Comparison of ENCODE assay signal across 8 cellular contexts in genomic region chr16:67000384-67001158, GRCh38. TPM values are rescaled to one million over a fixed set of nuclear protein-coding genes. Genes with fewer than 3 reads are reported as not detected.
DNase-seq lines count a peak whose midpoint lies in the region; ATAC-seq and TF ChIP-seq lines count a peak whose summit lies in the region.

No MANE protein-coding gene starts in this region.

- TF ChIP-seq CTCF in CD8-positive, alpha-beta T cell (IDR thresholded peaks at IDR 0.05) = no peak

- peak overlapping the region; percentile 76 for H3K27ac Mint-ChIP-seq in CD8-positive, alpha-beta T cell
- H3K27ac Mint-ChIP-seq in central memory CD8-positive, alpha-beta T cell (ENCODE audit: low read depth) = peak overlapping the region; percentile 63

- no peak overlapping the region for H3K27ac ChIP-seq in CD8-positive, alpha-beta T cell (ENCODE audit: low read depth, low read length)
- peak overlapping the region; percentile 99 for H3K27ac ChIP-seq in layer of hippocampus (ENCODE audit: low read depth, low read length)

- H3K4me1 ChIP-seq in CD8-positive, alpha-beta T cell (ENCODE audit: insufficient read depth, low read length) = peaks cover 11% of the 10 kb centered on the region

- H3K4me3 Mint-ChIP-seq in CD8-positive, alpha-beta T cell = peak overlapping the region; percentile 80
- H3K4me3 Mint-ChIP-seq in central memory CD8-positive, alpha-beta T cell = peak overlapping the region; percentile 78

- H3K9me3 Mint-ChIP-seq in CD8-positive, alpha-beta T cell = no peaks in the 10 kb centered on the region
- H3K9me3 Mint-ChIP-seq in central memory CD8-positive, alpha-beta T cell = no peaks in the 10 kb centered on the region

- H3K4me3 ChIP-seq in CD8-positive, alpha-beta T cell (ENCODE audit: low read depth, low read length) = peak overlapping the region; percentile 55
- 0 out of 2 replicates have a peak overlapping the region, but pooled peaks have one; percentile 13 for H3K4me3 ChIP-seq in Jurkat, Clone E6-1 (ENCODE audit: low read length)
- H3K4me3 ChIP-seq in MG63 = no peak overlapping the region

- no peaks in the 10 kb centered on the region for H3K9me3 ChIP-seq in CD8-positive, alpha-beta T cell (ENCODE audit: low read length)
- H3K9me3 ChIP-seq in MG63 = no peaks in the 10 kb centered on the region

- POLR2A ChIA-PET in CD8-positive, alpha-beta T cell (lab: Charles Lee) = interaction anchor here (0.9 to 1.1 kb wide), 2 partner anchors 10 to 30 kb away, joined by 4 read pairs; no protein-coding TSS in a partner anchor

- CTCF ChIA-PET in CD8-positive, alpha-beta T cell (lab: Charles Lee) = no interaction called here

- no peaks in the 10 kb centered on the region for H3K27me3 Mint-ChIP-seq in CD8-positive, alpha-beta T cell (ENCODE audit: low read depth)
- H3K27me3 Mint-ChIP-seq in central memory CD8-positive, alpha-beta T cell = no peaks in the 10 kb centered on the region

- intact Hi-C loops in CD8-positive, alpha-beta T cell (cut with DNase I, micrococcal nuclease) = loop anchor here in 1 of 2 experiments (2.0 kb wide), 1 partner anchor 28 kb away; the partner anchor contains the start of gene CBFB

- H3K36me3 ChIP-seq in CD8-positive, alpha-beta T cell (ENCODE audit: insufficient read depth, low read length) = no peaks in the 10 kb centered on the region
- no peaks in the 10 kb centered on the region for H3K36me3 ChIP-seq in MG63

- H3K4me1 Mint-ChIP-seq in CD8-positive, alpha-beta T cell (ENCODE audit: low read depth) = peaks cover 14% of the 10 kb centered on the region
- H3K4me1 Mint-ChIP-seq in central memory CD8-positive, alpha-beta T cell = peaks cover 16% of the 10 kb centered on the region

- peak; percentile 71 for ATAC-seq in CD8-positive, alpha-beta T cell
- peak; percentile 69 for ATAC-seq in central memory CD8-positive, alpha-beta T cell (replicated peaks; ENCODE audit: extremely low read depth, poor library complexity, severe bottlenecking)

- no peaks in the 10 kb centered on the region for H3K36me3 Mint-ChIP-seq in CD8-positive, alpha-beta T cell
- no peaks in the 10 kb centered on the region for H3K36me3 Mint-ChIP-seq in central memory CD8-positive, alpha-beta T cell (ENCODE audit: insufficient read depth)

- peak; percentile 18 to 68 (median 45) for DNase-seq in CD8-positive, alpha-beta T cell
- DNase-seq in Jurkat, Clone E6-1 (ENCODE audit: low read depth, low spot score) = no peak
- DNase-seq in activated CD4-positive, CD25-positive, alpha-beta regulatory T cell (lab: John Stamatoyannopoulos, UW) = peak; percentile 14 to 55 (median 20)
- DNase-seq in central memory CD8-positive, alpha-beta T cell (ENCODE audit: low spot score in 2 of 2) = peak in 1 of 2 donors; percentile 28
- DNase-seq in stimulated activated CD4-positive, alpha-beta T cell treated with anti-CD3 and anti-CD28 coated beads, Interleukin-2, amount 100 ng/mL, for 48 hours = peak; percentile 42 to 51
- DNase-seq in MG63 (no peak), NCI-H1694 (lab: John Stamatoyannopoulos, UW) (no peak)

- H3K27me3 ChIP-seq in CD8-positive, alpha-beta T cell (ENCODE audit: insufficient read depth, low read length) = no peaks in the 10 kb centered on the region
- H3K27me3 ChIP-seq in layer of hippocampus (ENCODE audit: control insufficient read depth, insufficient read depth, low read length) (no peaks in the 10 kb centered on the region), MG63 (no peaks in the 10 kb centered on the region)

RNA-seq across cellular contexts. Expression of gene CES4A, which starts 12.2 kb away (rescaled TPM):
- 1 to 10 TPM; 5.6 TPM for total RNA-seq in CD8-positive, alpha-beta T cell
- polyA plus RNA-seq in Jurkat, Clone E6-1 (2012; ENCODE audit: insufficient read depth, insufficient read length) = not detected
- 0.82 TPM in 1 of 2 replicates, not detected in the other for total RNA-seq in MG63 (2014; rRNA removed; shearing (Covaris generic); ENCODE audit: low replicate concordance)

RNA-seq across cellular contexts. Expression of gene CBFB, which starts 28.4 kb away (rescaled TPM):
- total RNA-seq in CD8-positive, alpha-beta T cell = 10 to 100 TPM; 52.3 to 58.6 TPM
- polyA plus RNA-seq in Jurkat, Clone E6-1 (2012; ENCODE audit: insufficient read depth, insufficient read length) = 110 TPM
- 15.8 and 22.5 TPM in 2 replicates for total RNA-seq in MG63 (2014; rRNA removed; shearing (Covaris generic); ENCODE audit: low replicate concordance)

RNA-seq across cellular contexts. Expression of gene CES3, which starts 39.5 kb away (rescaled TPM):
- total RNA-seq in CD8-positive, alpha-beta T cell = 1 to 10 TPM in 1 of 2 experiments, under 1 TPM in 1; 0.71 to 1.2 TPM
- polyA plus RNA-seq in Jurkat, Clone E6-1 (2012; ENCODE audit: insufficient read depth, insufficient read length) = 7.8 TPM
- total RNA-seq in MG63 (2014; rRNA removed; shearing (Covaris generic); ENCODE audit: low replicate concordance) = 1.3 and 1.9 TPM in 2 replicates

Comparison
In these comparisons a context has a peak if more than half of its experiments do, and no peak if none do; other contexts are left out.
1. DNase-seq: peak in CD8-positive, alpha-beta T cell (7 of 7), activated CD4-positive, CD25-positive, alpha-beta regulatory T cell (4 of 4) and stimulated activated CD4-positive, alpha-beta T cell treated with anti-CD3 and anti-CD28 coated beads, Interleukin-2, amount 100 ng/mL, for 48 hours (2 of 2); none in Jurkat, Clone E6-1 (single experiment), MG63 (single experiment) and NCI-H1694 (single experiment).